ENCODE assay signal across 9 cellular contexts in genomic region chr11:45384711-45385241, GRCh38.
"Had no signal": no experiment of that assay in that cellular context is flagged by ENCODE, and none has a peak within 500 bp of the region (broad histone marks: within the 10 kb centered on the region; RNA-seq: fewer than 3 reads in every experiment).

No MANE protein-coding gene starts in this region.

- H3K4me3 ChIP-seq: coronary artery, heart left ventricle, mucosa of descending colon had no signal

- H3K36me3 Mint-ChIP-seq: activated naive CD8-positive, alpha-beta T cell treated with anti-CD3 and anti-CD28 coated beads, Interleukin-2, amount 10 ng/mL, durations not matched to agents 7 days and 5 days; naive thymus-derived CD8-positive, alpha-beta T cell had no signal

- DNase-seq: activated naive CD8-positive, alpha-beta T cell treated with anti-CD3 and anti-CD28 coated beads, Interleukin-2, amount 10 ng/mL, durations not matched to agents 7 days and 5 days; activated T-cell treated with anti-CD3 and anti-CD28 coated beads, Interleukin-2, amount 50 U/mL, for 1 hour; effector CD8-positive, alpha-beta T cell; heart left ventricle; mammary epithelial cell; mucosa of descending colon; naive thymus-derived CD8-positive, alpha-beta T cell had no signal

- H3K36me3 ChIP-seq: heart left ventricle had no signal

- H3K9me3 Mint-ChIP-seq: activated naive CD8-positive, alpha-beta T cell treated with anti-CD3 and anti-CD28 coated beads, Interleukin-2, amount 10 ng/mL, durations not matched to agents 7 days and 5 days had no signal

- ATAC-seq: left lobe of liver, mucosa of descending colon had no signal

- H3K27ac Mint-ChIP-seq: activated naive CD8-positive, alpha-beta T cell treated with anti-CD3 and anti-CD28 coated beads, Interleukin-2, amount 10 ng/mL, durations not matched to agents 7 days and 5 days; naive thymus-derived CD8-positive, alpha-beta T cell had no signal

- H3K27ac ChIP-seq: coronary artery, heart left ventricle had no signal

- H3K9me3 ChIP-seq: heart left ventricle, mucosa of descending colon had no signal

- H3K4me3 Mint-ChIP-seq: activated naive CD8-positive, alpha-beta T cell treated with anti-CD3 and anti-CD28 coated beads, Interleukin-2, amount 10 ng/mL, durations not matched to agents 7 days and 5 days; naive thymus-derived CD8-positive, alpha-beta T cell had no signal
